In the genomic region with DNA sequence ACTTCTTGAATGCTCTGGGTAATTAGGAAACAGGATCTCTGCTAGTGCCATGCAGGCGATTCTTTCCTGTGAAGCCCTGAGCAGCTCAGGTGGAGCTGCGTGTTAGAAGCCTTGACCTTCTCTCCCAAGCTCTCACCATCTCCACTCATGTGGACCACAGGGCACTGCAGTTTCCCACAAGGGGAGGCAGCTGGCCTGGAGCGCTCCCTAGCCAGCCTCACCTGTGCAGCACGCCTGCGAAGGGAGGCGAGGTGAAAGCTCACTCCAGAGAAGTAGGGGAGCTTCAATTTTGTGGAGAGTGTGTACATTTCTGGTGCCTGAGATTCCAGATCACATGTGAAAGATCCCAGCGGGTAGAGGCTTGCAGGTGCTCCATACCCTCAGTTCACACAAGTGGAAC, we compare ENCODE assay signal across 20 cellular contexts. TPM values are rescaled to one million over a fixed set of nuclear protein-coding genes. Genes with fewer than 3 reads are reported as not detected.
DNase-seq lines count a peak whose midpoint lies in the region; ATAC-seq and TF ChIP-seq lines count a peak whose summit lies in the region.
"Had no signal": no experiment of that assay in that cellular context is flagged by ENCODE, and none has a peak within 500 bp of the region (broad histone marks: within the 10 kb centered on the region; RNA-seq: fewer than 3 reads in every experiment).

No MANE protein-coding gene starts in this region.

- no peak overlapping the region for H3K4me3 Mint-ChIP-seq in brain
- H3K4me3 Mint-ChIP-seq in activated T-helper 17 cell treated with anti-CD3 and anti-CD28 coated beads, Interleukin-2, amount 50 U/mL, for 72 hours, result no peak overlapping the region
- H3K4me3 Mint-ChIP-seq: B cell; CD8-positive, alpha-beta T cell; HFFc6 had no signal

- intact Hi-C loops in IMR-90 (cut with micrococcal nuclease), result no loop called here
- intact Hi-C loops in posterior vena cava (cut with DNase I), result loop anchor here in 1 of 2 donors (10.0 kb wide), 1 partner anchor 126 kb away; no protein-coding TSS in a partner anchor
- intact Hi-C loops in tibial artery (cut with DNase I; ENCODE audit: low total_unique reads), result no loop called here

- H3K9me1 ChIP-seq in IMR-90 (ENCODE audit: insufficient read depth, low read length), result no peaks in the 10 kb centered on the region

- no peak overlapping the region for H2BK15ac ChIP-seq in IMR-90 (ENCODE audit: low read depth, low read length)

- dilution Hi-C loops in IMR-90 (cut with HindIII; ENCODE audit: low sequenced_read_pairs, unreplicated experiment), result no loop called here

- H3K14ac ChIP-seq in IMR-90 (replicated peaks; ENCODE audit: low read depth, low read length), result no peak overlapping the region

- H2AK5ac ChIP-seq in IMR-90 (ENCODE audit: low read depth, low read length), result no peak overlapping the region

- H3K4me1 Mint-ChIP-seq in brain, result peaks cover 21% of the 10 kb centered on the region
- H3K4me1 Mint-ChIP-seq in activated T-helper 17 cell treated with anti-CD3 and anti-CD28 coated beads, Interleukin-2, amount 50 U/mL, for 72 hours, result no peaks in the 10 kb centered on the region
- H3K4me1 Mint-ChIP-seq: B cell had no signal

- no peaks in the 10 kb centered on the region for H3K27me3 ChIP-seq in IMR-90 (ENCODE audit: control insufficient read depth, insufficient read depth, low read length)
- H3K27me3 ChIP-seq in tibial artery, result no peaks in the 10 kb centered on the region
- H3K27me3 ChIP-seq: BLaER1 treated with 17β-estradiol and CSF1 and Interleukin-3, amounts not matched to agents 10 nM and 100 nM had no signal

- H3K9me3 ChIP-seq in IMR-90 (ENCODE audit: control insufficient read depth, insufficient read depth, low read length) (no peaks in the 10 kb centered on the region), tibial artery (no peaks in the 10 kb centered on the region)
- H3K9me3 ChIP-seq: BLaER1 treated with 17β-estradiol and CSF1 and Interleukin-3, amounts not matched to agents 10 nM and 100 nM had no signal

- no peak for TF ChIP-seq CTCF in IMR-90 (conservative IDR thresholded peaks at IDR 0.05; ENCODE audit: low read depth, low read length)
- no peak for TF ChIP-seq CTCF in brain (conservative IDR thresholded peaks at IDR 0.05)
- no peak for TF ChIP-seq CTCF in tibial artery (IDR thresholded peaks at IDR 0.05)

- peaks cover 52% of the 10 kb centered on the region for H3K36me3 Mint-ChIP-seq in brain
- H3K36me3 Mint-ChIP-seq in activated T-helper 17 cell treated with anti-CD3 and anti-CD28 coated beads, Interleukin-2, amount 50 U/mL, for 72 hours (ENCODE audit: low read depth), result peaks cover 71% of the 10 kb centered on the region

- TF ChIP-seq RAD21 in IMR-90 (IDR thresholded peaks at IDR 0.05; ENCODE audit: low read length), result no peak

- H3K23ac ChIP-seq in IMR-90 (ENCODE audit: low read depth, low read length), result no peak overlapping the region

- H3K27ac Mint-ChIP-seq in brain, result peak overlapping the region in 3 of 5 experiments; percentile 57 to 68 (median 67)
- H3K27ac Mint-ChIP-seq in activated T-helper 17 cell treated with anti-CD3 and anti-CD28 coated beads, Interleukin-2, amount 50 U/mL, for 72 hours, result no peak overlapping the region
- H3K27ac Mint-ChIP-seq: CD8-positive, alpha-beta T cell; HFFc6 had no signal

- no peaks in the 10 kb centered on the region for H3K4me1 ChIP-seq in IMR-90 (ENCODE audit: control insufficient read depth, insufficient read depth, low read length)
- H3K4me1 ChIP-seq in tibial artery, result no peaks in the 10 kb centered on the region

- H3K9me3 Mint-ChIP-seq in brain, result peaks cover 0 to 3% (median 0%) of the 10 kb centered on the region in 5 experiments
- H3K9me3 Mint-ChIP-seq in activated T-helper 17 cell treated with anti-CD3 and anti-CD28 coated beads, Interleukin-2, amount 50 U/mL, for 72 hours, result no peaks in the 10 kb centered on the region
- H3K9me3 Mint-ChIP-seq: CD8-positive, alpha-beta T cell; HFFc6 had no signal

- no peak overlapping the region for H3K9ac ChIP-seq in IMR-90 (ENCODE audit: low read depth, low read length)

- POLR2A ChIA-PET in IMR-90 (lab: Charles Lee; ENCODE audit: unreplicated experiment), result no interaction called here

- in situ Hi-C loops in IMR-90 (cut with MboI; ENCODE audit: low sequenced_read_pairs), result no loop called here

- no peak overlapping the region for H3K4me3 ChIP-seq in IMR-90 (ENCODE audit: insufficient read depth, low read depth, low read length)
- no peak overlapping the region for H3K4me3 ChIP-seq in tibial artery
- H3K4me3 ChIP-seq: BLaER1 treated with 17β-estradiol and CSF1 and Interleukin-3, amounts not matched to agents 10 nM and 100 nM; GM12878 had no signal

- no peak for TF ChIP-seq POLR2A in IMR-90 (IDR thresholded peaks at IDR 0.05; ENCODE audit: low read depth, low read length)

- no peak overlapping the region for H3K4me2 ChIP-seq in IMR-90 (ENCODE audit: low read depth, low read length)
- H3K4me2 ChIP-seq: BLaER1 treated with 17β-estradiol and CSF1 and Interleukin-3, amounts not matched to agents 10 nM and 100 nM had no signal

- H3K27me3 Mint-ChIP-seq in brain, result no peaks in the 10 kb centered on the region
- no peaks in the 10 kb centered on the region for H3K27me3 Mint-ChIP-seq in activated T-helper 17 cell treated with anti-CD3 and anti-CD28 coated beads, Interleukin-2, amount 50 U/mL, for 72 hours
- H3K27me3 Mint-ChIP-seq: B cell had no signal

- CTCF ChIA-PET in IMR-90 (lab: Yijun Ruan, JAX), result interaction anchor here (2.8 kb wide), 1 partner anchor 13 kb away, joined by 9 read pairs; no protein-coding TSS in a partner anchor

- no peak for DNase-seq in IMR-90
- peak; percentile 62 for DNase-seq in left kidney (ENCODE audit: low read depth, low spot score)
- DNase-seq in posterior vena cava (ENCODE audit: low spot score), result peak; percentile 66
- DNase-seq in NCI-H2029 treated with DMSO at 0.1 percent for 48 hours (lab: John Stamatoyannopoulos, UW), result no peak
- no peak for DNase-seq in tibial artery
- DNase-seq: CD8-positive, alpha-beta T cell; DMS 273 treated with DMSO at 0.1 percent for 48 hours; DMS53; DND-41; EL; GOT3; H7; HFFc6 had no signal

- WGBS in IMR-90 (ENCODE audit: extremely low coverage in 2 of 2, insufficient read length in 1 of 2), 2 experiments, result 96% methylated on average over 4 of the region's 7 CpGs; no CpG with 5 or more reads in 1 of the 2 experiments

- peaks cover 19% of the 10 kb centered on the region for H3K36me3 ChIP-seq in IMR-90 (ENCODE audit: control insufficient read depth, insufficient read depth, low read length)
- peaks cover 62 to 100% (median 92%) of the 10 kb centered on the region in 3 donors for H3K36me3 ChIP-seq in tibial artery

- H2AK9ac ChIP-seq in IMR-90 (replicated peaks; ENCODE audit: low read depth, low read length, poor library complexity), result peak overlapping the region; percentile 26

- H2BK20ac ChIP-seq in IMR-90 (ENCODE audit: low read depth, low read length), result no peak overlapping the region

- no peak overlapping the region for H3K4ac ChIP-seq in IMR-90 (ENCODE audit: low read depth, low read length)

- H4K8ac ChIP-seq in IMR-90 (ENCODE audit: low read depth in 2 of 2, low read length in 2 of 2), result no peak overlapping the region

- no peak overlapping the region for H4K91ac ChIP-seq in IMR-90 (ENCODE audit: insufficient read depth, low read depth, low read length)

- no peak overlapping the region for H4K5ac ChIP-seq in IMR-90 (ENCODE audit: low read depth, low read length)

- no peak overlapping the region for H3K56ac ChIP-seq in IMR-90 (ENCODE audit: extremely low read depth, insufficient read depth, low read length)

- ATAC-seq in IMR-90 (ENCODE audit: low read depth), result no peak
- no peak for ATAC-seq in activated T-helper 17 cell treated with anti-CD3 and anti-CD28 coated beads, Interleukin-2, amount 50 U/mL, for 72 hours (replicated peaks)
- ATAC-seq: CD8-positive, alpha-beta T cell; GM12878; HCT116 had no signal

- H4K20me1 ChIP-seq in IMR-90 (ENCODE audit: insufficient read depth, low read length), result no peaks in the 10 kb centered on the region

- no peak overlapping the region for H3K18ac ChIP-seq in IMR-90 (ENCODE audit: low read depth, low read length)

- no peak overlapping the region for H2BK5ac ChIP-seq in IMR-90 (ENCODE audit: low read depth, low read length, poor library complexity, severe bottlenecking)

- H3K27ac ChIP-seq in IMR-90 (ENCODE audit: insufficient read depth, low read length) (no peak overlapping the region), tibial artery (no peak overlapping the region)
- H3K27ac ChIP-seq: BLaER1 treated with 17β-estradiol and CSF1 and Interleukin-3, amounts not matched to agents 10 nM and 100 nM; HL-60 had no signal

- no peak overlapping the region for H2BK120ac ChIP-seq in IMR-90 (ENCODE audit: low read depth, low read length)

- BruUV-seq in IMR-90 (replicated peaks; lab: Mats Ljungman, UMichigan), result no TSS peak

- no peaks in the 10 kb centered on the region for H3K79me1 ChIP-seq in IMR-90 (ENCODE audit: low read depth in 1 of 2, low read length in 2 of 2)

- H2AFZ ChIP-seq in IMR-90 (replicated peaks; ENCODE audit: low read length, poor library complexity), result no peak overlapping the region

RNA-seq across cellular contexts. Expression of gene HES6, which starts 11.1 kb away (rescaled TPM):
- total RNA-seq in IMR-90 (2012; rRNA removed) (1.3 and 1.4 TPM in 2 replicates), posterior vena cava (1 to 10 TPM; 2.3 to 6.9 TPM)
- polyA plus RNA-seq in IMR-90 (2012; rRNA removed) (3.3 TPM in 2 replicates), brain (ENCODE audit: insufficient read depth, low read depth, low replicate concordance) (572 TPM)
- polyA plus RNA-seq in IMR-90 (2012; cell fraction: cytosol; rRNA removed), result 3.6 and 6.2 TPM in 2 replicates
- polyA plus RNA-seq in IMR-90 (2012; cell fraction: nucleus; rRNA removed; ENCODE audit: low replicate concordance), result 9.5 and 25.2 TPM in 2 replicates
- total RNA-seq in activated T-helper 17 cell treated with anti-CD3 and anti-CD28 coated beads, Interleukin-2, amount 50 U/mL, for 72 hours, result 1 to 10 TPM; 1.3 to 4.8 TPM

RNA-seq across cellular contexts. Expression of gene PER2, which starts 37.5 kb away (rescaled TPM):
- total RNA-seq in IMR-90 (2012; rRNA removed), result 2.8 and 3.2 TPM in 2 replicates
- 1.7 and 2.1 TPM in 2 replicates for polyA plus RNA-seq in IMR-90 (2012; rRNA removed)
- 0.60 and 0.80 TPM in 2 replicates for polyA plus RNA-seq in IMR-90 (2012; cell fraction: cytosol; rRNA removed)
- polyA plus RNA-seq in IMR-90 (2012; cell fraction: nucleus; rRNA removed; ENCODE audit: low replicate concordance), result 4.5 and 5.2 TPM in 2 replicates
- polyA plus RNA-seq in brain (ENCODE audit: insufficient read depth, low read depth, low replicate concordance), result 5.6 TPM
- 10 to 100 TPM; 10.1 to 16.8 TPM for total RNA-seq in posterior vena cava
- total RNA-seq in activated T-helper 17 cell treated with anti-CD3 and anti-CD28 coated beads, Interleukin-2, amount 50 U/mL, for 72 hours, result 10 to 100 TPM in 1 of 2 donors, 1 to 10 TPM in 1; 6.2 to 23.7 TPM

RNA-seq across cellular contexts. Expression of gene ILKAP, which starts 47.4 kb away (rescaled TPM):
- total RNA-seq in IMR-90 (2012; rRNA removed) (13.3 and 15.3 TPM in 2 replicates), posterior vena cava (10 to 100 TPM; 32.2 to 34.9 TPM)
- polyA plus RNA-seq in IMR-90 (2012; rRNA removed) (44.2 and 44.4 TPM in 2 replicates), brain (ENCODE audit: insufficient read depth, low read depth, low replicate concordance) (41.2 TPM)
- polyA plus RNA-seq in IMR-90 (2012; cell fraction: cytosol; rRNA removed), result 23.3 and 46.0 TPM in 2 replicates
- 79.8 and 140 TPM in 2 replicates for polyA plus RNA-seq in IMR-90 (2012; cell fraction: nucleus; rRNA removed; ENCODE audit: low replicate concordance)
- total RNA-seq in activated T-helper 17 cell treated with anti-CD3 and anti-CD28 coated beads, Interleukin-2, amount 50 U/mL, for 72 hours, result 10 to 100 TPM; 33.6 to 53.6 TPM

Comparison
In these comparisons a context has a peak if more than half of its experiments do, and no peak if none do; other contexts are left out.
1. DNase-seq: peak in left kidney (single experiment) and posterior vena cava (single experiment); none in IMR-90 (single experiment), NCI-H2029 treated with DMSO at 0.1 percent for 48 hours (single experiment) and tibial artery (0 of 2).